ENCODE assay signal across 24 cellular contexts in genomic region chr7:30877010-30877740, GRCh38. TPM values are rescaled to one million over a fixed set of nuclear protein-coding genes. Genes with fewer than 3 reads are reported as not detected.
A peak's percentile ranks its signal among the peaks of the same experiment; 100 is the strongest.
DNase-seq lines count a peak whose midpoint lies in the region; ATAC-seq and TF ChIP-seq lines count a peak whose summit lies in the region.
"Had no signal": no experiment of that assay in that cellular context is flagged by ENCODE, and none has a peak within 500 bp of the region (broad histone marks: within the 10 kb centered on the region; RNA-seq: fewer than 3 reads in every experiment).

No MANE protein-coding gene starts in this region.

- no peaks in the 10 kb centered on the region for H3K9me3 ChIP-seq in left lung
- H3K9me3 ChIP-seq in gastrocnemius medialis: no peaks in the 10 kb centered on the region
- peaks cover 0 to 7% (median 0%) of the 10 kb centered on the region in 4 donors for H3K9me3 ChIP-seq in tibial nerve
- H3K9me3 ChIP-seq: adrenal gland, SK-N-SH, vagina had no signal

- H3K4me3 ChIP-seq in GM23338 (no peak overlapping the region), left lung (no peak overlapping the region), gastrocnemius medialis (no peak overlapping the region), tibial nerve (no peak overlapping the region)
- H3K4me3 ChIP-seq: adrenal gland, cardiac muscle cell, hepatocyte, vagina had no signal

- CTCF ChIA-PET in WTC11 (lab: Charles Lee): interaction anchor here (0.6 to 1.8 kb wide), 8 partner anchors 8 to 369 kb away, joined by 3 to 10 read pairs (median 4); no protein-coding TSS in a partner anchor

- DNase-seq in GM23338 (ENCODE audit: low spot score) (peak; percentile 66), WTC11 (ENCODE audit: low spot score) (peak; percentile 22), left lung (peak; percentile 25 to 50), gastrocnemius medialis (no peak), tibial nerve (ENCODE audit: low spot score in 2 of 2) (no peak), immature natural killer cell (no peak), medulla oblongata (ENCODE audit: extremely low spot score) (no peak)
- DNase-seq: activated CD4-positive, alpha-beta memory T cell treated with anti-CD3 and anti-CD28 coated beads, Interleukin-2, amount 10 ng/mL, durations not matched to agents 7 days and 5 days; activated gamma-delta T cell; adrenal gland; DMS79 treated with DMSO at 0.1 percent for 48 hours; HFFc6; KBM-7; NCI-H2171 treated with DMSO at 0.1 percent for 48 hours; NCI-H526 treated with DMSO at 0.1 percent for 48 hours; RPMI8226; SK-N-SH; substantia nigra had no signal

- peaks cover 45% of the 10 kb centered on the region for H3K4me1 Mint-ChIP-seq in GM23338
- peaks cover 41% of the 10 kb centered on the region for H3K4me1 Mint-ChIP-seq in WTC11
- no peaks in the 10 kb centered on the region for H3K4me1 Mint-ChIP-seq in immature natural killer cell

- H3K36me3 ChIP-seq in GM23338 (ENCODE audit: insufficient read depth) (no peaks in the 10 kb centered on the region), left lung (peaks cover 0 to 12% of the 10 kb centered on the region in 2 donors), gastrocnemius medialis (no peaks in the 10 kb centered on the region), tibial nerve (peaks cover 0 to 42% (median 0%) of the 10 kb centered on the region in 3 donors)
- H3K36me3 ChIP-seq: adrenal gland, cardiac muscle cell had no signal

- ATAC-seq in GM23338: peak; percentile 56
- ATAC-seq in WTC11: peak; percentile 57
- ATAC-seq in left lung: peak; percentile 81
- ATAC-seq in gastrocnemius medialis: no peak

- no peak overlapping the region for H3K4me2 ChIP-seq in GM23338
- H3K4me2 ChIP-seq: hepatocyte, SK-N-SH had no signal

- peaks cover 6% of the 10 kb centered on the region; the same call in 1 of the 2 replicates for H3K9me2 ChIP-seq in GM23338 (ENCODE audit: insufficient read depth)
- H3K9me2 ChIP-seq: SK-N-SH had no signal

- WGBS in tibial nerve, 2 donors: 62 to 65% methylated on average over 9 of the region's 9 CpGs

- H3K27ac Mint-ChIP-seq in GM23338 (no peak overlapping the region), WTC11 (peak overlapping the region; percentile 80; the same call in 1 of the 2 replicates), immature natural killer cell (no peak overlapping the region)
- H3K27ac Mint-ChIP-seq: activated CD4-positive, alpha-beta memory T cell treated with anti-CD3 and anti-CD28 coated beads, Interleukin-2, amount 10 ng/mL, durations not matched to agents 7 days and 5 days; HFFc6; mesothelial cell of epicardium; nephron had no signal

- intact Hi-C loops in left lung (cut with DNase I): no loop called here
- intact Hi-C loops in gastrocnemius medialis (cut with DNase I; ENCODE audit: low total_unique reads): no loop called here

- in situ Hi-C loops in gastrocnemius medialis (cut with MboI; ENCODE audit: low sequenced_read_pairs in 4 of 4): no loop called here

- H3K27me3 ChIP-seq in GM23338 (ENCODE audit: insufficient read depth): no peaks in the 10 kb centered on the region
- no peaks in the 10 kb centered on the region for H3K27me3 ChIP-seq in left lung
- no peaks in the 10 kb centered on the region for H3K27me3 ChIP-seq in gastrocnemius medialis
- no peaks in the 10 kb centered on the region for H3K27me3 ChIP-seq in tibial nerve
- H3K27me3 ChIP-seq: adrenal gland, cardiac muscle cell, hepatocyte, vagina had no signal

- H3K27me3 Mint-ChIP-seq in GM23338 (ENCODE audit: insufficient read depth, low read depth, poor library complexity) (peaks cover 6% of the 10 kb centered on the region), WTC11 (ENCODE audit: low read depth) (no peaks in the 10 kb centered on the region; the same call in 1 of the 2 replicates), immature natural killer cell (ENCODE audit: low read depth in 3 of 3) (peaks cover 2 to 5% (median 3%) of the 10 kb centered on the region in 3 donors)
- H3K27me3 Mint-ChIP-seq: activated CD4-positive, alpha-beta memory T cell treated with anti-CD3 and anti-CD28 coated beads, Interleukin-2, amount 10 ng/mL, durations not matched to agents 7 days and 5 days had no signal

- H3K4me3 Mint-ChIP-seq in GM23338: no peak overlapping the region
- no peak overlapping the region for H3K4me3 Mint-ChIP-seq in WTC11
- H3K4me3 Mint-ChIP-seq in immature natural killer cell: no peak overlapping the region
- H3K4me3 Mint-ChIP-seq: activated CD4-positive, alpha-beta memory T cell treated with anti-CD3 and anti-CD28 coated beads, Interleukin-2, amount 10 ng/mL, durations not matched to agents 7 days and 5 days; HFFc6; mesothelial cell of epicardium; nephron had no signal

- no peak overlapping the region for H2AFZ ChIP-seq in GM23338
- H2AFZ ChIP-seq: hepatocyte had no signal

- TF ChIP-seq POLR2A in gastrocnemius medialis (IDR thresholded peaks at IDR 0.05): no peak
- no peak for TF ChIP-seq POLR2A in tibial nerve (IDR thresholded peaks at IDR 0.05)

- peaks cover 22% of the 10 kb centered on the region for H3K4me1 ChIP-seq in GM23338 (ENCODE audit: insufficient read depth)
- H3K4me1 ChIP-seq in left lung: peaks cover 0 to 6% of the 10 kb centered on the region in 2 donors
- H3K4me1 ChIP-seq in gastrocnemius medialis: peaks cover 0 to 3% of the 10 kb centered on the region in 2 donors
- H3K4me1 ChIP-seq in tibial nerve: peaks cover 0 to 40% (median 2%) of the 10 kb centered on the region in 4 donors
- H3K4me1 ChIP-seq: adrenal gland, vagina had no signal

- POLR2A ChIA-PET in WTC11 (lab: Charles Lee): no interaction called here

- H3K36me3 Mint-ChIP-seq in GM23338 (ENCODE audit: low read depth) (peaks cover 13% of the 10 kb centered on the region), WTC11 (peaks cover 2% of the 10 kb centered on the region; the same call in 1 of the 2 replicates), immature natural killer cell (peaks cover 0 to 4% (median 3%) of the 10 kb centered on the region in 3 donors)

- H4K20me1 ChIP-seq in GM23338 (replicated peaks; ENCODE audit: insufficient read depth): no peaks in the 10 kb centered on the region

- H3K9me3 Mint-ChIP-seq in GM23338 (peaks cover 3% of the 10 kb centered on the region; the same call in 1 of the 3 replicates), WTC11 (0 out of 2 replicates have a peak, but pooled peaks cover 3% of the 10 kb centered on the region), immature natural killer cell (no peaks in the 10 kb centered on the region)
- H3K9me3 Mint-ChIP-seq: activated CD4-positive, alpha-beta memory T cell treated with anti-CD3 and anti-CD28 coated beads, Interleukin-2, amount 10 ng/mL, durations not matched to agents 7 days and 5 days; mesothelial cell of epicardium had no signal

- TF ChIP-seq EP300 in tibial nerve (IDR thresholded peaks at IDR 0.05): no peak

- H3K27ac ChIP-seq in GM23338 (ENCODE audit: low read depth) (0 out of 2 replicates have a peak overlapping the region, but pooled peaks have one; percentile 32), left lung (peak overlapping the region in 1 of 2 donors; percentile 18), gastrocnemius medialis (peak overlapping the region in 3 of 4 donors; percentile 35 to 55 (median 43)), tibial nerve (peak overlapping the region in 2 of 4 donors; percentile 44 to 59)
- H3K27ac ChIP-seq: adrenal gland, cardiac muscle cell, hepatocyte, vagina had no signal

- H3K79me2 ChIP-seq in GM23338 (replicated peaks; ENCODE audit: insufficient read depth): no peaks in the 10 kb centered on the region
- H3K79me2 ChIP-seq: hepatocyte had no signal

- H3F3A ChIP-seq in GM23338 (replicated peaks; ENCODE audit: low read depth): no peaks in the 10 kb centered on the region

- TF ChIP-seq CTCF in GM23338 (conservative IDR thresholded peaks at IDR 0.05; ENCODE audit: low read depth in 2 of 2) (no peak), WTC11 (IDR thresholded peaks at IDR 0.05) (no peak), left lung (IDR thresholded peaks at IDR 0.05) (no peak), gastrocnemius medialis (IDR thresholded peaks at IDR 0.05 in 4 of 5, conservative IDR thresholded peaks at IDR 0.05 in 1 of 5) (no peak), tibial nerve (IDR thresholded peaks at IDR 0.05) (no peak)

TF ChIP-seq in GM23338, 12 proteins besides CTCF, POLR2A, EP300 and RAD21 (continues in another document):
- TF ChIP-seq ZNF114 (CRISPR knock-in tag; IDR thresholded peaks at IDR 0.05): no peak

TF ChIP-seq in WTC11, 78 proteins besides CTCF, POLR2A, EP300 and RAD21 (continues in another document):
- TF ChIP-seq GTF2I (CRISPR knock-in tag; conservative IDR thresholded peaks at IDR 0.05) (no peak), ZMAT4 (CRISPR knock-in tag; IDR thresholded peaks at IDR 0.05) (no peak), ZNF317 (CRISPR knock-in tag; IDR thresholded peaks at IDR 0.05; ENCODE audit: borderline replicate concordance, low read depth) (no peak), ELF4 (CRISPR knock-in tag; IDR thresholded peaks at IDR 0.05; ENCODE audit: low read depth) (no peak)

RNA-seq across cellular contexts. Expression of gene AQP1, which starts 34.5 kb away (rescaled TPM):
- total RNA-seq in GM23338 (2014; rRNA removed; shearing (Covaris generic)): 0.28 TPM in 1 of 2 replicates, not detected in the other
- polyA plus RNA-seq in GM23338 (2016; fragmentation: Nextera tagmentation; extraction: Ambion mirVana) (not detected in 2 replicates), immature natural killer cell (under 1 TPM in 1 of 3 donors, not detected in 2; 0.08 TPM)
- total RNA-seq in WTC11 (2021) (0.81 to 1.4 TPM (median 1.1 TPM) in 3 replicates), left lung (1,000 to 10,000 TPM in 1 of 2 donors, 100 to 1,000 TPM in 1; 567 to 1,008 TPM), gastrocnemius medialis (100 to 1,000 TPM in 3 of 4 donors, 10 to 100 TPM in 1; 81.9 to 149 (median 113) TPM), tibial nerve (100 to 1,000 TPM; 352 to 818 (median 624) TPM)
- total RNA-seq: T-helper 2 cell treated with Interferon-gamma antibody and Interleukin-4, amounts not matched to agents 100 ng/mL and 5 ng/mL, for 36 hours had no signal

Comparison
In these comparisons a context has a peak if more than half of its experiments do, and no peak if none do; other contexts are left out.
1. ATAC-seq: peak in GM23338 (single experiment), WTC11 (single experiment) and left lung (single experiment); none in gastrocnemius medialis (0 of 2).
2. DNase-seq: peak in GM23338 (single experiment), WTC11 (single experiment) and left lung (2 of 2); none in gastrocnemius medialis (0 of 2), tibial nerve (0 of 2), immature natural killer cell (0 of 3) and medulla oblongata (single experiment).
3. RNA of gene AQP1, which starts 34.5 kb away (total RNA-seq): 567 to 1,008 TPM in left lung, 352 to 818 TPM in tibial nerve and 81.9 to 149 TPM in gastrocnemius medialis; 0.81 to 1.4 TPM in WTC11 and 0.28 TPM in GM23338; every median in the first group is over 10 times any median in the second.